20 cellular contexts compared by ENCODE assay signal in the genomic region with DNA sequence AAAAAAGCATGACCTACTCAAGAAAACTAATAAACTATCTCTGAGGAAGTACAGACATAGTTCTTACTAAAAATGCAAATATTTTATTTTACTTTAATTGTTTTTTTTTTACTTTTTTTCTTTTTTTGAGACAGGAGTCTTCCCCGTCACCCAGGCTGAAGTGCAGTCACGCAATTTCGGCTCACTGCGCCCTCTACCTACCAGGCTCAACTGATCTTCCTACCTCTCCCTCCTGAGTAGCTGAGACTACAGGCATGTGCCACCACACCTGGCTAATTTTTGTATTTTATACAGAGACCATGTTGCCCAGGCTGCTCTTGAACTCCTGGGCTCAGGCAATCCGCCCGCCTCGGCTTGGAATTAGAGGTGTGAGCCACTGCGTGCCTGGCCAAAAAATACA.
A peak's percentile ranks its signal among the peaks of the same experiment; 100 is the strongest.
DNase-seq lines count a peak whose midpoint lies in the region; ATAC-seq and TF ChIP-seq lines count a peak whose summit lies in the region.
"Had no signal": no experiment of that assay in that cellular context is flagged by ENCODE, and none has a peak within 500 bp of the region (broad histone marks: within the 10 kb centered on the region; RNA-seq: fewer than 3 reads in every experiment).

No MANE protein-coding gene starts in this region.

- H3K79me2 ChIP-seq in GM23338 (replicated peaks; ENCODE audit: insufficient read depth) (no peaks in the 10 kb centered on the region), PC-9 (ENCODE audit: low read depth) (no peaks in the 10 kb centered on the region)

- no peak overlapping the region for H3K27ac ChIP-seq in GM23338 (ENCODE audit: low read depth)
- H3K27ac ChIP-seq in PC-9: no peak overlapping the region
- no peak overlapping the region for H3K27ac ChIP-seq in iPS DF 6.9 (ENCODE audit: low read length)
- H3K27ac ChIP-seq: SJCRH30 had no signal

- TF ChIP-seq CTCF in GM23338 (conservative IDR thresholded peaks at IDR 0.05; ENCODE audit: low read depth in 2 of 2) (peak; percentile 59 to 79), PC-9 (conservative IDR thresholded peaks at IDR 0.05) (0 out of 2 replicates have a peak, but pooled peaks have one; percentile 15), progenitor cell of endocrine pancreas (IDR thresholded peaks at IDR 0.05; ENCODE audit: unreplicated experiment) (peak; percentile 64)

- H3K36me3 Mint-ChIP-seq in GM23338 (ENCODE audit: low read depth) (no peaks in the 10 kb centered on the region), progenitor cell of endocrine pancreas (ENCODE audit: insufficient read depth) (no peaks in the 10 kb centered on the region)
- H3K36me3 Mint-ChIP-seq: immature natural killer cell had no signal

- H3K4me2 ChIP-seq in GM23338 (no peak overlapping the region), PC-9 (no peak overlapping the region)

- peaks cover 14% of the 10 kb centered on the region; the same call in 2 of the 3 replicates for H3K4me1 Mint-ChIP-seq in GM23338
- H3K4me1 Mint-ChIP-seq in progenitor cell of endocrine pancreas (ENCODE audit: low read depth): no peaks in the 10 kb centered on the region
- H3K4me1 Mint-ChIP-seq: activated CD4-positive, alpha-beta T cell treated with anti-CD3 and anti-CD28 coated beads, Interleukin-2, amount 10 ng/mL, durations not matched to agents 24 days and 14 days; immature natural killer cell had no signal

- ATAC-seq in GM23338 (peak; percentile 94), HG03025 (IDR thresholded peaks at IDR 0.05; ENCODE audit: low FRiP score, unreplicated experiment) (no peak), HG03045 (IDR thresholded peaks at IDR 0.05; ENCODE audit: unreplicated experiment) (no peak)
- ATAC-seq: sciatic nerve had no signal

- intact Hi-C loops in PC-9 (cut with micrococcal nuclease; ENCODE audit: unreplicated experiment): no loop called here

- DNase-seq in GM23338 (ENCODE audit: low spot score): peak; percentile 72
- no peak for DNase-seq in PC-9
- peak; percentile 48 for DNase-seq in iPS DF 6.9 (ENCODE audit: low read depth, low spot score)
- no peak for DNase-seq in progenitor cell of endocrine pancreas (ENCODE audit: low spot score, unreplicated experiment)
- DNase-seq in 8988T: no peak
- DNase-seq in NCI-H1930 (lab: John Stamatoyannopoulos, UW): no peak
- DNase-seq: activated CD4-positive, alpha-beta T cell treated with anti-CD3 and anti-CD28 coated beads, Interleukin-2, amount 10 ng/mL, durations not matched to agents 24 days and 14 days; activated naive CD4-positive, alpha-beta T cell treated with anti-CD3 and anti-CD28 coated beads for 36 hours; activated T-cell treated with anti-CD3 and anti-CD28 coated beads for 4 hours; immature natural killer cell; Karpas-422; midbrain; NCI-H1417; NCI-H2227 treated with DMSO at 0.1 percent for 48 hours; occipital lobe; SJCRH30; stimulated activated CD4-positive, alpha-beta T cell treated with anti-CD3 and anti-CD28 coated beads, Interleukin-1b, Interleukin-23, amount 100 ng/mL, for 48 hours had no signal

- peaks cover 7% of the 10 kb centered on the region; the same call in 1 of the 2 replicates for H3K4me1 ChIP-seq in GM23338 (ENCODE audit: insufficient read depth)
- no peaks in the 10 kb centered on the region for H3K4me1 ChIP-seq in PC-9 (replicated peaks; ENCODE audit: insufficient read depth)
- peaks cover 2% of the 10 kb centered on the region; the same call in 1 of the 2 replicates for H3K4me1 ChIP-seq in iPS DF 6.9 (ENCODE audit: control insufficient read depth, insufficient read depth, low read length)
- H3K4me1 ChIP-seq: SJCRH30 had no signal

- H3K27me3 Mint-ChIP-seq in GM23338 (ENCODE audit: insufficient read depth, low read depth, poor library complexity) (peaks cover 2% of the 10 kb centered on the region), progenitor cell of endocrine pancreas (no peaks in the 10 kb centered on the region)
- H3K27me3 Mint-ChIP-seq: activated CD4-positive, alpha-beta T cell treated with anti-CD3 and anti-CD28 coated beads, Interleukin-2, amount 10 ng/mL, durations not matched to agents 24 days and 14 days had no signal

- POLR2A ChIA-PET in PC-9 (lab: Charles Lee; ENCODE audit: unreplicated experiment): no interaction called here

- H3K27ac Mint-ChIP-seq in GM23338: no peak overlapping the region
- no peak overlapping the region for H3K27ac Mint-ChIP-seq in progenitor cell of endocrine pancreas
- H3K27ac Mint-ChIP-seq: activated CD4-positive, alpha-beta T cell treated with anti-CD3 and anti-CD28 coated beads, Interleukin-2, amount 10 ng/mL, durations not matched to agents 24 days and 14 days; activated naive CD4-positive, alpha-beta T cell treated with anti-CD3 and anti-CD28 coated beads for 36 hours; immature natural killer cell had no signal

- H3K4me3 ChIP-seq in GM23338 (no peak overlapping the region), PC-9 (no peak overlapping the region), iPS DF 6.9 (ENCODE audit: low read length) (no peak overlapping the region)
- H3K4me3 ChIP-seq: SJCRH30 had no signal

- H3K27me3 ChIP-seq in GM23338 (ENCODE audit: insufficient read depth) (no peaks in the 10 kb centered on the region), PC-9 (ENCODE audit: insufficient read depth, low read depth) (no peaks in the 10 kb centered on the region), iPS DF 6.9 (ENCODE audit: control insufficient read depth, insufficient read depth, low read length) (no peaks in the 10 kb centered on the region)
- H3K27me3 ChIP-seq: SJCRH30 had no signal

- H3K4me3 Mint-ChIP-seq in GM23338 (no peak overlapping the region), progenitor cell of endocrine pancreas (ENCODE audit: low read depth) (no peak overlapping the region)
- H3K4me3 Mint-ChIP-seq: activated CD4-positive, alpha-beta T cell treated with anti-CD3 and anti-CD28 coated beads, Interleukin-2, amount 10 ng/mL, durations not matched to agents 24 days and 14 days; activated naive CD4-positive, alpha-beta T cell treated with anti-CD3 and anti-CD28 coated beads for 36 hours; immature natural killer cell had no signal

- H3K9me3 Mint-ChIP-seq in GM23338 (no peaks in the 10 kb centered on the region), progenitor cell of endocrine pancreas (ENCODE audit: low read depth) (no peaks in the 10 kb centered on the region)
- H3K9me3 Mint-ChIP-seq: activated CD4-positive, alpha-beta T cell treated with anti-CD3 and anti-CD28 coated beads, Interleukin-2, amount 10 ng/mL, durations not matched to agents 24 days and 14 days had no signal

- H3K36me3 ChIP-seq in GM23338 (ENCODE audit: insufficient read depth) (no peaks in the 10 kb centered on the region), PC-9 (ENCODE audit: low read depth) (no peaks in the 10 kb centered on the region), iPS DF 6.9 (ENCODE audit: control insufficient read depth, insufficient read depth, low read length) (no peaks in the 10 kb centered on the region)
- H3K36me3 ChIP-seq: SJCRH30 had no signal

- CTCF ChIA-PET in PC-9 (lab: Charles Lee): no interaction called here

- no peaks in the 10 kb centered on the region for H4K20me1 ChIP-seq in GM23338 (replicated peaks; ENCODE audit: insufficient read depth)
- no peaks in the 10 kb centered on the region for H4K20me1 ChIP-seq in PC-9 (ENCODE audit: insufficient read depth)

- H3F3A ChIP-seq in GM23338 (replicated peaks; ENCODE audit: low read depth): no peaks in the 10 kb centered on the region
- H3F3A ChIP-seq in PC-9 (ENCODE audit: insufficient read depth, low read depth): no peaks in the 10 kb centered on the region

- WGBS in iPS DF 6.9 (ENCODE audit: insufficient coverage, insufficient read length): no CpG with 5 or more reads among the region's 8 CpGs

- H2AFZ ChIP-seq in GM23338: no peak overlapping the region
- H2AFZ ChIP-seq in PC-9: no peak overlapping the region

- H3K9me2 ChIP-seq in GM23338 (ENCODE audit: insufficient read depth) (no peaks in the 10 kb centered on the region), PC-9 (ENCODE audit: insufficient read depth) (no peaks in the 10 kb centered on the region; the same call in 1 of the 2 replicates)

- H3K9me3 ChIP-seq in PC-9 (ENCODE audit: insufficient read depth, low read depth): no peaks in the 10 kb centered on the region
- H3K9me3 ChIP-seq in iPS DF 6.9 (ENCODE audit: control insufficient read depth, insufficient read depth, low read length): no peaks in the 10 kb centered on the region
- H3K9me3 ChIP-seq: SJCRH30 had no signal

- no TSS peak for BruUV-seq in PC-9 (replicated peaks; lab: Mats Ljungman, UMichigan)

TF ChIP-seq in GM23338, 12 proteins besides CTCF, POLR2A, EP300 and RAD21 (continues in another document):
- TF ChIP-seq CREB1 (CRISPR knock-in tag; IDR thresholded peaks at IDR 0.05; ENCODE audit: low read depth): no peak
- TF ChIP-seq POLR2AphosphoS5 (IDR thresholded peaks at IDR 0.05; ENCODE audit: low read depth): no peak
- TF ChIP-seq ZNF114 (CRISPR knock-in tag; IDR thresholded peaks at IDR 0.05): no peak
- TF ChIP-seq, protein P1, sequence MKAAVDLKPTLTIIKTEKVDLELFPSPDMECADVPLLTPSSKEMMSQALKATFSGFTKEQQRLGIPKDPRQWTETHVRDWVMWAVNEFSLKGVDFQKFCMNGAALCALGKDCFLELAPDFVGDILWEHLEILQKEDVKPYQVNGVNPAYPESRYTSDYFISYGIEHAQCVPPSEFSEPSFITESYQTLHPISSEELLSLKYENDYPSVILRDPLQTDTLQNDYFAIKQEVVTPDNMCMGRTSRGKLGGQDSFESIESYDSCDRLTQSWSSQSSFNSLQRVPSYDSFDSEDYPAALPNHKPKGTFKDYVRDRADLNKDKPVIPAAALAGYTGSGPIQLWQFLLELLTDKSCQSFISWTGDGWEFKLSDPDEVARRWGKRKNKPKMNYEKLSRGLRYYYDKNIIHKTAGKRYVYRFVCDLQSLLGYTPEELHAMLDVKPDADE (IDR thresholded peaks at IDR 0.05): no peak
- no peak for TF ChIP-seq EZH2 (IDR thresholded peaks at IDR 0.05; ENCODE audit: low read depth, unreplicated experiment)
- TF ChIP-seq ZNF331 (CRISPR knock-in tag; IDR thresholded peaks at IDR 0.05; ENCODE audit: low read depth): no peak
- no peak for TF ChIP-seq EZH2phosphoT487 (IDR thresholded peaks at IDR 0.05; ENCODE audit: unreplicated experiment)

Comparison
In these comparisons a context has a peak if more than half of its experiments do, and no peak if none do; other contexts are left out.
1. DNase-seq: peak in GM23338 (single experiment) and iPS DF 6.9 (single experiment); none in PC-9 (0 of 2), progenitor cell of endocrine pancreas (single experiment), 8988T (single experiment) and NCI-H1930 (0 of 2).
2. CTCF ChIP-seq: peak in every context shown above with its lines; median percentile 69 in GM23338; 64 in progenitor cell of endocrine pancreas; 15 in PC-9.